3 cellular contexts compared by ENCODE assay signal in genomic region chr20:5215592-5216304, GRCh38.
A peak's percentile ranks its signal among the peaks of the same experiment; 100 is the strongest.
TF ChIP-seq lines count a peak whose summit lies in the region.

No MANE protein-coding gene starts in this region.

TF ChIP-seq in IMR-90, 13 proteins besides CTCF, POLR2A, EP300 and RAD21:
- TF ChIP-seq BHLHE40 (IDR thresholded peaks at IDR 0.05; ENCODE audit: low read depth, low read length) (no peak), CHD1 (IDR thresholded peaks at IDR 0.05; ENCODE audit: low read depth, low read length) (no peak), FOS (IDR thresholded peaks at IDR 0.05; ENCODE audit: low read depth, low read length) (no peak), USF2 (IDR thresholded peaks at IDR 0.05; ENCODE audit: low read depth, low read length) (no peak), RCOR1 (IDR thresholded peaks at IDR 0.05; ENCODE audit: insufficient replicate concordance, low read length) (no peak), MXI1 (IDR thresholded peaks at IDR 0.05; ENCODE audit: borderline replicate concordance, low read depth, low read length) (no peak), MAFK (IDR thresholded peaks at IDR 0.05; ENCODE audit: low read depth, low read length) (no peak), MAZ (IDR thresholded peaks at IDR 0.05; ENCODE audit: borderline replicate concordance, low read depth, low read length) (no peak), RFX5 (IDR thresholded peaks at IDR 0.05; ENCODE audit: low read depth, low read length) (no peak), CEBPB (IDR thresholded peaks at IDR 0.05; ENCODE audit: low read depth, low read length) (no peak), NFE2L2 (IDR thresholded peaks at IDR 0.05; ENCODE audit: low read depth, low read length) (no peak), ELK1 (IDR thresholded peaks at IDR 0.05; ENCODE audit: borderline replicate concordance, low read depth, low read length) (no peak), SMC3 (IDR thresholded peaks at IDR 0.05; ENCODE audit: low read depth, low read length) (no peak)

TF ChIP-seq in K562, 482 proteins besides CTCF, POLR2A, EP300 and RAD21 (continues in another document):
- TF ChIP-seq ELF2 (CRISPR knock-in tag; IDR thresholded peaks at IDR 0.05) (no peak), WHSC1 (IDR thresholded peaks at IDR 0.05; ENCODE audit: low read length) (no peak), ZNF280A (IDR thresholded peaks at IDR 0.05; ENCODE audit: low read depth, partially characterized antibody) (no peak), ZBTB49 (CRISPR knock-in tag; IDR thresholded peaks at IDR 0.05; ENCODE audit: borderline replicate concordance) (no peak), ZNF639 (CRISPR knock-in tag; conservative IDR thresholded peaks at IDR 0.05 in 1 of 2, IDR thresholded peaks at IDR 0.05 in 1 of 2) (no peak), ZNF586 (CRISPR knock-in tag; conservative IDR thresholded peaks at IDR 0.05) (no peak), BHLHE40 (IDR thresholded peaks at IDR 0.05; ENCODE audit: low read length) (no peak), ZNF146 (CRISPR knock-in tag; IDR thresholded peaks at IDR 0.05; ENCODE audit: unreplicated experiment) (no peak), E2F1 (CRISPR knock-in tag; IDR thresholded peaks at IDR 0.05) (no peak), ZNF699 (CRISPR knock-in tag; IDR thresholded peaks at IDR 0.05; ENCODE audit: insufficient replicate concordance) (no peak), POLR3G (IDR thresholded peaks at IDR 0.05; ENCODE audit: extremely low read depth, insufficient read length, insufficient replicate concordance) (no peak), CHD2 (IDR thresholded peaks at IDR 0.05; ENCODE audit: low read depth, low read length) (no peak), SMARCC2 (IDR thresholded peaks at IDR 0.05; ENCODE audit: low read depth) (no peak)

TF ChIP-seq in HepG2, 621 proteins besides CTCF, POLR2A, EP300 and RAD21:
- peak; percentile 15; the same call in 1 of the 2 replicates for TF ChIP-seq ZNF121 (CRISPR knock-in tag; IDR thresholded peaks at IDR 0.05)
- TF ChIP-seq SALL1 (CRISPR knock-in tag; IDR thresholded peaks at IDR 0.05), result peak; percentile 25; the same call in 1 of the 2 replicates
- TF ChIP-seq ZNF460 (CRISPR knock-in tag; IDR thresholded peaks at IDR 0.05; ENCODE audit: borderline replicate concordance), result peak; percentile 31; the same call in 1 of the 2 replicates
- no peak for TF ChIP-seq CSRNP2 (CRISPR knock-in tag; conservative IDR thresholded peaks at IDR 0.05; ENCODE audit: low read depth)
- peak; percentile 65 for TF ChIP-seq ZBTB33 (CRISPR knock-in tag; IDR thresholded peaks at IDR 0.05)
TF ChIP-seq in HepG2: peak in this region for 4.
